Comparison of ENCODE assay signal across 1 cellular context in the genomic region with DNA sequence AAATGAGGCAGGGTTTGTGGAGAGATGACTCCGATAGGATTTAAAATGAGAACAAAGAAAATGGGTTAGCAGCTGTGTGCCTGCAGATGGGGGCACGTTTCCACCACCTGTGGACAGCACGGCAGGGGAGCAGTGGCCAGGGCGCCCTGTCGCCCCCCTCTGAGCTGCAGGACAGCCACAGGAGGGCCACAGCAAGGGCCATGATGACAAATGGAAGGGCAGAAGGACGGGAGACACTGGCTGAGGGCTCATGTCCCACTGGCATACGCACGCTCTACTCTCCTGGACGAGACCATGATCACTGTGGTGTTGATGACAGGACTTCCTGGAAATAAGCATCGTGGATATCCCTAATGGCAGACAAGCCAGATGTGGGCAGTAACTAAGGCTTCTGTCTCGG.
TF ChIP-seq lines count a peak whose summit lies in the region.

No MANE protein-coding gene starts in this region.

TF ChIP-seq in H1, 55 proteins besides CTCF, POLR2A, EP300 and RAD21 (continued from another document):
- TF ChIP-seq, protein P1, sequence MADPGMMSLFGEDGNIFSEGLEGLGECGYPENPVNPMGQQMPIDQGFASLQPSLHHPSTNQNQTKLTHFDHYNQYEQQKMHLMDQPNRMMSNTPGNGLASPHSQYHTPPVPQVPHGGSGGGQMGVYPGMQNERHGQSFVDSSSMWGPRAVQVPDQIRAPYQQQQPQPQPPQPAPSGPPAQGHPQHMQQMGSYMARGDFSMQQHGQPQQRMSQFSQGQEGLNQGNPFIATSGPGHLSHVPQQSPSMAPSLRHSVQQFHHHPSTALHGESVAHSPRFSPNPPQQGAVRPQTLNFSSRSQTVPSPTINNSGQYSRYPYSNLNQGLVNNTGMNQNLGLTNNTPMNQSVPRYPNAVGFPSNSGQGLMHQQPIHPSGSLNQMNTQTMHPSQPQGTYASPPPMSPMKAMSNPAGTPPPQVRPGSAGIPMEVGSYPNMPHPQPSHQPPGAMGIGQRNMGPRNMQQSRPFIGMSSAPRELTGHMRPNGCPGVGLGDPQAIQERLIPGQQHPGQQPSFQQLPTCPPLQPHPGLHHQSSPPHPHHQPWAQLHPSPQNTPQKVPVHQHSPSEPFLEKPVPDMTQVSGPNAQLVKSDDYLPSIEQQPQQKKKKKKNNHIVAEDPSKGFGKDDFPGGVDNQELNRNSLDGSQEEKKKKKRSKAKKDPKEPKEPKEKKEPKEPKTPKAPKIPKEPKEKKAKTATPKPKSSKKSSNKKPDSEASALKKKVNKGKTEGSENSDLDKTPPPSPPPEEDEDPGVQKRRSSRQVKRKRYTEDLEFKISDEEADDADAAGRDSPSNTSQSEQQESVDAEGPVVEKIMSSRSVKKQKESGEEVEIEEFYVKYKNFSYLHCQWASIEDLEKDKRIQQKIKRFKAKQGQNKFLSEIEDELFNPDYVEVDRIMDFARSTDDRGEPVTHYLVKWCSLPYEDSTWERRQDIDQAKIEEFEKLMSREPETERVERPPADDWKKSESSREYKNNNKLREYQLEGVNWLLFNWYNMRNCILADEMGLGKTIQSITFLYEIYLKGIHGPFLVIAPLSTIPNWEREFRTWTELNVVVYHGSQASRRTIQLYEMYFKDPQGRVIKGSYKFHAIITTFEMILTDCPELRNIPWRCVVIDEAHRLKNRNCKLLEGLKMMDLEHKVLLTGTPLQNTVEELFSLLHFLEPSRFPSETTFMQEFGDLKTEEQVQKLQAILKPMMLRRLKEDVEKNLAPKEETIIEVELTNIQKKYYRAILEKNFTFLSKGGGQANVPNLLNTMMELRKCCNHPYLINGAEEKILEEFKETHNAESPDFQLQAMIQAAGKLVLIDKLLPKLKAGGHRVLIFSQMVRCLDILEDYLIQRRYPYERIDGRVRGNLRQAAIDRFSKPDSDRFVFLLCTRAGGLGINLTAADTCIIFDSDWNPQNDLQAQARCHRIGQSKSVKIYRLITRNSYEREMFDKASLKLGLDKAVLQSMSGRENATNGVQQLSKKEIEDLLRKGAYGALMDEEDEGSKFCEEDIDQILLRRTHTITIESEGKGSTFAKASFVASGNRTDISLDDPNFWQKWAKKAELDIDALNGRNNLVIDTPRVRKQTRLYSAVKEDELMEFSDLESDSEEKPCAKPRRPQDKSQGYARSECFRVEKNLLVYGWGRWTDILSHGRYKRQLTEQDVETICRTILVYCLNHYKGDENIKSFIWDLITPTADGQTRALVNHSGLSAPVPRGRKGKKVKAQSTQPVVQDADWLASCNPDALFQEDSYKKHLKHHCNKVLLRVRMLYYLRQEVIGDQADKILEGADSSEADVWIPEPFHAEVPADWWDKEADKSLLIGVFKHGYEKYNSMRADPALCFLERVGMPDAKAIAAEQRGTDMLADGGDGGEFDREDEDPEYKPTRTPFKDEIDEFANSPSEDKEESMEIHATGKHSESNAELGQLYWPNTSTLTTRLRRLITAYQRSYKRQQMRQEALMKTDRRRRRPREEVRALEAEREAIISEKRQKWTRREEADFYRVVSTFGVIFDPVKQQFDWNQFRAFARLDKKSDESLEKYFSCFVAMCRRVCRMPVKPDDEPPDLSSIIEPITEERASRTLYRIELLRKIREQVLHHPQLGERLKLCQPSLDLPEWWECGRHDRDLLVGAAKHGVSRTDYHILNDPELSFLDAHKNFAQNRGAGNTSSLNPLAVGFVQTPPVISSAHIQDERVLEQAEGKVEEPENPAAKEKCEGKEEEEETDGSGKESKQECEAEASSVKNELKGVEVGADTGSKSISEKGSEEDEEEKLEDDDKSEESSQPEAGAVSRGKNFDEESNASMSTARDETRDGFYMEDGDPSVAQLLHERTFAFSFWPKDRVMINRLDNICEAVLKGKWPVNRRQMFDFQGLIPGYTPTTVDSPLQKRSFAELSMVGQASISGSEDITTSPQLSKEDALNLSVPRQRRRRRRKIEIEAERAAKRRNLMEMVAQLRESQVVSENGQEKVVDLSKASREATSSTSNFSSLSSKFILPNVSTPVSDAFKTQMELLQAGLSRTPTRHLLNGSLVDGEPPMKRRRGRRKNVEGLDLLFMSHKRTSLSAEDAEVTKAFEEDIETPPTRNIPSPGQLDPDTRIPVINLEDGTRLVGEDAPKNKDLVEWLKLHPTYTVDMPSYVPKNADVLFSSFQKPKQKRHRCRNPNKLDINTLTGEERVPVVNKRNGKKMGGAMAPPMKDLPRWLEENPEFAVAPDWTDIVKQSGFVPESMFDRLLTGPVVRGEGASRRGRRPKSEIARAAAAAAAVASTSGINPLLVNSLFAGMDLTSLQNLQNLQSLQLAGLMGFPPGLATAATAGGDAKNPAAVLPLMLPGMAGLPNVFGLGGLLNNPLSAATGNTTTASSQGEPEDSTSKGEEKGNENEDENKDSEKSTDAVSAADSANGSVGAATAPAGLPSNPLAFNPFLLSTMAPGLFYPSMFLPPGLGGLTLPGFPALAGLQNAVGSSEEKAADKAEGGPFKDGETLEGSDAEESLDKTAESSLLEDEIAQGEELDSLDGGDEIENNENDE (IDR thresholded peaks at IDR 0.05; ENCODE audit: insufficient replicate concordance, low read length) = no peak
- TF ChIP-seq KDM4A (IDR thresholded peaks at IDR 0.05; ENCODE audit: low read depth, low read length, severe bottlenecking) = no peak
- TF ChIP-seq, protein P2, sequence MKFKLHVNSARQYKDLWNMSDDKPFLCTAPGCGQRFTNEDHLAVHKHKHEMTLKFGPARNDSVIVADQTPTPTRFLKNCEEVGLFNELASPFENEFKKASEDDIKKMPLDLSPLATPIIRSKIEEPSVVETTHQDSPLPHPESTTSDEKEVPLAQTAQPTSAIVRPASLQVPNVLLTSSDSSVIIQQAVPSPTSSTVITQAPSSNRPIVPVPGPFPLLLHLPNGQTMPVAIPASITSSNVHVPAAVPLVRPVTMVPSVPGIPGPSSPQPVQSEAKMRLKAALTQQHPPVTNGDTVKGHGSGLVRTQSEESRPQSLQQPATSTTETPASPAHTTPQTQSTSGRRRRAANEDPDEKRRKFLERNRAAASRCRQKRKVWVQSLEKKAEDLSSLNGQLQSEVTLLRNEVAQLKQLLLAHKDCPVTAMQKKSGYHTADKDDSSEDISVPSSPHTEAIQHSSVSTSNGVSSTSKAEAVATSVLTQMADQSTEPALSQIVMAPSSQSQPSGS (IDR thresholded peaks at IDR 0.05; ENCODE audit: low read length) = no peak
- TF ChIP-seq SIRT6 (IDR thresholded peaks at IDR 0.05; ENCODE audit: low read length) = no peak
- TF ChIP-seq HDAC2 (IDR thresholded peaks at IDR 0.05; ENCODE audit: borderline replicate concordance in 1 of 2, low read depth in 2 of 2, low read length in 2 of 2) = no peak
- no peak for TF ChIP-seq GTF2F1 (IDR thresholded peaks at IDR 0.05; ENCODE audit: borderline replicate concordance, low read depth, low read length)
TF ChIP-seq in H1: peak in this region for 0.
